Comparison of ENCODE assay signal across 9 cellular contexts in the genomic region with DNA sequence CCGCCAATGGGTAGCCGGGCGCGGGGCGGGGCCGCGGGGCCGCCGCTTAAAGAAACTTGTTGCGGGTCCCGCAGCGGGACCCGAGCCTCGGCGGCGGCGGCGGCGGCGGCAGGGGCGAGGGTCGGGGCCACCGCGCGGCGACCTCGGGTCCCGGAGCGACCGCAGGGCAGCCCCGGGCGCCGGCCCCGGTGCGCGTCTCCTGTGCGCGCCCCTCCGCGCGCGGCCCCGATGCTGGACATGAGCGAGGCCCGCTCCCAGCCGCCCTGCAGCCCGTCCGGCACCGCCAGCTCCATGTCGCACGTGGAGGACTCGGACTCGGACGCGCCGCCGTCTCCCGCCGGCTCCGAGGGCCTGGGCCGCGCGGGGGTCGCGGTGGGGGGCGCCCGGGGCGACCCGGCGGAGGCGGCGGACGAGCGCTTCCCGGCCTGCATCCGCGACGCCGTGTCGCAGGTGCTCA. TPM values are rescaled to one million over a fixed set of nuclear protein-coding genes. Genes with fewer than 3 reads are reported as not detected.
DNase-seq lines count a peak whose midpoint lies in the region; ATAC-seq, FAIRE-seq and TF ChIP-seq lines count a peak whose summit lies in the region.
"Had no signal": no experiment of that assay in that cellular context is flagged by ENCODE, and none has a peak within 500 bp of the region (broad histone marks: within the 10 kb centered on the region; RNA-seq: fewer than 3 reads in every experiment).

A gene (plus strand): TSS at position 76 of the 457 bp plus-strand sequence. CDS start 153 bp downstream, at position 229.

- in situ Hi-C loops in Panc1 (cut with HindIII; ENCODE audit: low pct_unique_long_range_greater_than_20kb, low sequenced_read_pairs), result no loop called here

- no peak within 1 kb of the TSS for H3K27ac ChIP-seq in CD8-positive, alpha-beta T cell (ENCODE audit: low read depth, low read length)
- H3K27ac ChIP-seq in Panc1 (ENCODE audit: low read length), result no peak within 1 kb of the TSS
- peak within 1 kb of the TSS in 1 of 4 donors; percentile 21 for H3K27ac ChIP-seq in esophagus squamous epithelium
- no peak within 1 kb of the TSS for H3K27ac ChIP-seq in pancreas

- no peaks in the 10 kb centered on the region for H3K9me3 ChIP-seq in CD8-positive, alpha-beta T cell (ENCODE audit: low read length)
- H3K9me3 ChIP-seq in Panc1 (ENCODE audit: control insufficient read depth, insufficient read depth, low read depth, low read length), result no peaks in the 10 kb centered on the region
- H3K9me3 ChIP-seq in esophagus squamous epithelium, result no peaks in the 10 kb centered on the region
- H3K9me3 ChIP-seq in pancreas, result no peaks in the 10 kb centered on the region

- ATAC-seq in CD8-positive, alpha-beta T cell, result no peak
- ATAC-seq in Panc1, result peak; percentile 54
- ATAC-seq in pancreas, result no peak
- ATAC-seq in HG03565 (IDR thresholded peaks at IDR 0.05; ENCODE audit: unreplicated experiment), result no peak

- intact Hi-C loops in CD8-positive, alpha-beta T cell (cut with DNase I, micrococcal nuclease), result loop anchor here (1.0 kb wide), 2 partner anchors 10 to 16 kb away; no protein-coding TSS in a partner anchor
- intact Hi-C loops in Panc1 (cut with micrococcal nuclease; ENCODE audit: unreplicated experiment) (no loop called here), esophagus squamous epithelium (cut with DNase I) (no loop called here), pancreas (cut with DNase I) (no loop called here)

- no peak for TF ChIP-seq CTCF in CD8-positive, alpha-beta T cell (IDR thresholded peaks at IDR 0.05)
- TF ChIP-seq CTCF in Panc1 (IDR thresholded peaks at IDR 0.05), result no peak
- no peak for TF ChIP-seq CTCF in esophagus squamous epithelium (IDR thresholded peaks at IDR 0.05)
- no peak for TF ChIP-seq CTCF in pancreas (IDR thresholded peaks at IDR 0.05)

- no peaks in the 10 kb centered on the region for H3K27me3 Mint-ChIP-seq in CD8-positive, alpha-beta T cell (ENCODE audit: low read depth)

- H3K4me3 Mint-ChIP-seq in CD8-positive, alpha-beta T cell, result peak within 1 kb of the TSS; percentile 77

- no peak for TF ChIP-seq POLR2A in esophagus squamous epithelium (IDR thresholded peaks at IDR 0.05)
- TF ChIP-seq POLR2A in erythroblast (IDR thresholded peaks at IDR 0.05; ENCODE audit: low read length), result no peak

- no TSS peak for BruUV-seq in Panc1 (replicated peaks; lab: Mats Ljungman, UMichigan)

- CTCF ChIA-PET in CD8-positive, alpha-beta T cell (lab: Charles Lee), result interaction anchor here (0.9 to 2.0 kb wide), 4 partner anchors 10 to 76 kb away, joined by 3 to 6 read pairs (median 4); a partner anchor contains a TSS
- CTCF ChIA-PET in Panc1 (lab: Charles Lee), result interaction anchor here (0.7 kb wide), 1 partner anchor 37 kb away, joined by 5 read pairs; no protein-coding TSS in a partner anchor

- FAIRE-seq in pancreas (lab: Jason Lieb, UNC), result no peak
- FAIRE-seq: colon had no signal

- peak in 1 of 7 experiments; percentile 51 for DNase-seq in CD8-positive, alpha-beta T cell
- DNase-seq in Panc1 (ENCODE audit: low read depth, low spot score) (no peak), esophagus squamous epithelium (lab: John Stamatoyannopoulos, UW) (no peak), pancreas (peak in 1 of 6 donors; percentile 63), DMS153 treated with DMSO at 0.1 percent for 48 hours (lab: John Stamatoyannopoulos, UW; ENCODE audit: unreplicated experiment) (no peak), erythroblast (lab: John Stamatoyannopoulos, UW) (no peak), glomerular visceral epithelial cell (ENCODE audit: extremely low spot score) (no peak)

- POLR2A ChIA-PET in CD8-positive, alpha-beta T cell (lab: Charles Lee), result interaction anchor here (1.0 to 6.9 kb wide), 4 partner anchors 11 to 345 kb away, joined by 3 to 77 read pairs (median 22); a partner anchor contains a TSS
- POLR2A ChIA-PET in Panc1 (lab: Charles Lee), result interaction anchor here (0.6 kb wide), 3 partner anchors 13 to 269 kb away, joined by 3 to 8 read pairs (median 4); no protein-coding TSS in a partner anchor

- no peaks in the 10 kb centered on the region for H3K36me3 ChIP-seq in CD8-positive, alpha-beta T cell (ENCODE audit: insufficient read depth, low read length)
- H3K36me3 ChIP-seq in Panc1 (ENCODE audit: control insufficient read depth, insufficient read depth, low read length) (no peaks in the 10 kb centered on the region), esophagus squamous epithelium (no peaks in the 10 kb centered on the region), pancreas (no peaks in the 10 kb centered on the region)

- peaks cover 8% of the 10 kb centered on the region for H3K4me1 Mint-ChIP-seq in CD8-positive, alpha-beta T cell (ENCODE audit: low read depth)

- no CpG with 5 or more reads among the region's 80 CpGs for WGBS in esophagus squamous epithelium, 2 donors
- WGBS in pancreas, 2 donors, result 1% methylated on average over 18 to 80 of the region's 80 CpGs

- no peaks in the 10 kb centered on the region for H3K36me3 Mint-ChIP-seq in CD8-positive, alpha-beta T cell

- H3K4me1 ChIP-seq in CD8-positive, alpha-beta T cell (ENCODE audit: insufficient read depth, low read length), result peaks cover 24% of the 10 kb centered on the region
- no peaks in the 10 kb centered on the region; the same call in 1 of the 2 replicates for H3K4me1 ChIP-seq in Panc1 (ENCODE audit: control insufficient read depth, insufficient read depth, low read length)
- H3K4me1 ChIP-seq in esophagus squamous epithelium, result peaks cover 9 to 45% (median 29%) of the 10 kb centered on the region in 3 donors
- peaks cover 3 to 7% (median 6%) of the 10 kb centered on the region in 3 donors for H3K4me1 ChIP-seq in pancreas

- peak within 1 kb of the TSS; percentile 65 for H3K4me3 ChIP-seq in CD8-positive, alpha-beta T cell (ENCODE audit: low read depth, low read length)
- peak within 1 kb of the TSS; percentile 40 to 44 for H3K4me3 ChIP-seq in Panc1 (ENCODE audit: low read depth in 2 of 2, low read length in 2 of 2)
- H3K4me3 ChIP-seq in esophagus squamous epithelium, result peak within 1 kb of the TSS; percentile 35 to 75 (median 48)
- H3K4me3 ChIP-seq in pancreas, result peak within 1 kb of the TSS; percentile 24 to 50 (median 34)

- no peaks in the 10 kb centered on the region for H3K27me3 ChIP-seq in CD8-positive, alpha-beta T cell (ENCODE audit: insufficient read depth, low read length)
- H3K27me3 ChIP-seq in Panc1 (ENCODE audit: control insufficient read depth, insufficient read depth, low read length) (no peaks in the 10 kb centered on the region), esophagus squamous epithelium (peaks cover 7 to 93% (median 22%) of the 10 kb centered on the region in 4 donors), pancreas (no peaks in the 10 kb centered on the region)

- H3K27ac Mint-ChIP-seq in CD8-positive, alpha-beta T cell, result peak within 1 kb of the TSS; percentile 72

- H3K9me3 Mint-ChIP-seq in CD8-positive, alpha-beta T cell, result no peaks in the 10 kb centered on the region

RNA-seq across cellular contexts. Expression of the gene that starts here (rescaled TPM):
- 1 to 10 TPM; 1.1 to 1.4 TPM for total RNA-seq in CD8-positive, alpha-beta T cell
- 1.8 TPM for total RNA-seq in Panc1 (2021; ENCODE audit: unreplicated experiment)
- 4.5 TPM for polyA plus RNA-seq in Panc1 (2012; ENCODE audit: insufficient read length)
- under 1 TPM in 3 of 4 donors, not detected in 1; 0.08 to 0.19 (median 0.09) TPM for total RNA-seq in esophagus squamous epithelium
- 1 to 10 TPM in 1 of 6 donors, under 1 TPM in 5; 0.54 to 1.3 (median 0.75) TPM for total RNA-seq in pancreas
- 1 to 10 TPM; 3.5 to 5.5 TPM for polyA plus RNA-seq in pancreas

Comparison
In these comparisons a context has a peak if more than half of its experiments do, and no peak if none do; other contexts are left out.
1. intact Hi-C loops: an anchor here in CD8-positive, alpha-beta T cell (1.0 kb wide); none called in Panc1, esophagus squamous epithelium and pancreas.